In genomic region chr9:2228132-2228531, GRCh38 we compare ENCODE assay signal across 8 cellular contexts.
DNase-seq lines count a peak whose midpoint lies in the region; ATAC-seq, FAIRE-seq and TF ChIP-seq lines count a peak whose summit lies in the region.

No MANE protein-coding gene starts in this region.

- peak; percentile 70 for TF ChIP-seq CTCF in BE2C (IDR thresholded peaks at IDR 0.05; ENCODE audit: low read depth, low read length)
- peak in 2 of 6 experiments; percentile 18 to 21 for TF ChIP-seq CTCF in Peyer's patch (IDR thresholded peaks at IDR 0.05)
- TF ChIP-seq CTCF in thyroid gland (IDR thresholded peaks at IDR 0.05): peak in 3 of 6 experiments; percentile 37 to 54 (median 54)

- intact Hi-C loops in thyroid gland (cut with DNase I): no loop called here

- FAIRE-seq in GM12892 (lab: Jason Lieb, UNC): peak; percentile 21

- no peak for TF ChIP-seq POLR2A in GM12892 (IDR thresholded peaks at IDR 0.05; ENCODE audit: low read depth, low read length)
- TF ChIP-seq POLR2A in Peyer's patch (IDR thresholded peaks at IDR 0.05): no peak
- no peak for TF ChIP-seq POLR2A in thyroid gland (IDR thresholded peaks at IDR 0.05)

- H3K9me3 ChIP-seq in BE2C (no peaks in the 10 kb centered on the region), Peyer's patch (no peaks in the 10 kb centered on the region), thyroid gland (no peaks in the 10 kb centered on the region)

- no peaks in the 10 kb centered on the region for H3K36me3 ChIP-seq in BE2C
- H3K36me3 ChIP-seq in Peyer's patch: no peaks in the 10 kb centered on the region
- H3K36me3 ChIP-seq in thyroid gland: no peaks in the 10 kb centered on the region

- H3K27ac ChIP-seq in Peyer's patch (no peak overlapping the region), thyroid gland (no peak overlapping the region)

- WGBS in thyroid gland, 2 donors: 37 to 45% methylated on average over 2 of the region's 2 CpGs

- DNase-seq in BE2C (peak; percentile 68), GM12892 (ENCODE audit: insufficient read length) (no peak), Peyer's patch (peak in 2 of 3 donors; percentile 44 to 56), germinal center (ENCODE audit: low spot score) (peak; percentile 22), thyroid gland (peak; percentile 48 to 62), NCI-H2107 treated with DMSO at 0.1 percent for 48 hours (lab: John Stamatoyannopoulos, UW; ENCODE audit: unreplicated experiment) (no peak), dedifferentiated amniotic fluid mesenchymal stem cell (ENCODE audit: extremely low spot score) (no peak)

- no peak for ATAC-seq in HG02970 (IDR thresholded peaks at IDR 0.05; ENCODE audit: low FRiP score, unreplicated experiment)

- 0 out of 2 replicates have a peak, but pooled peaks cover 2% of the 10 kb centered on the region for H3K4me1 ChIP-seq in BE2C
- no peaks in the 10 kb centered on the region for H3K4me1 ChIP-seq in Peyer's patch
- peaks cover 0 to 3% of the 10 kb centered on the region in 2 donors for H3K4me1 ChIP-seq in thyroid gland

- H3K27me3 ChIP-seq in BE2C: no peaks in the 10 kb centered on the region
- H3K27me3 ChIP-seq in Peyer's patch: no peaks in the 10 kb centered on the region
- H3K27me3 ChIP-seq in thyroid gland: no peaks in the 10 kb centered on the region

- no peak overlapping the region for H3K4me3 ChIP-seq in BE2C (ENCODE audit: low read depth, low read length)
- no peak overlapping the region for H3K4me3 ChIP-seq in Peyer's patch
- no peak overlapping the region for H3K4me3 ChIP-seq in thyroid gland (replicated peaks in 1 of 3)

Comparison
In these comparisons a context has a peak if more than half of its experiments do, and no peak if none do; other contexts are left out.
1. DNase-seq: peak in BE2C (single experiment), Peyer's patch (2 of 3), germinal center (single experiment) and thyroid gland (2 of 2); none in GM12892 (single experiment), NCI-H2107 treated with DMSO at 0.1 percent for 48 hours (single experiment) and dedifferentiated amniotic fluid mesenchymal stem cell (single experiment).